In the genomic region with DNA sequence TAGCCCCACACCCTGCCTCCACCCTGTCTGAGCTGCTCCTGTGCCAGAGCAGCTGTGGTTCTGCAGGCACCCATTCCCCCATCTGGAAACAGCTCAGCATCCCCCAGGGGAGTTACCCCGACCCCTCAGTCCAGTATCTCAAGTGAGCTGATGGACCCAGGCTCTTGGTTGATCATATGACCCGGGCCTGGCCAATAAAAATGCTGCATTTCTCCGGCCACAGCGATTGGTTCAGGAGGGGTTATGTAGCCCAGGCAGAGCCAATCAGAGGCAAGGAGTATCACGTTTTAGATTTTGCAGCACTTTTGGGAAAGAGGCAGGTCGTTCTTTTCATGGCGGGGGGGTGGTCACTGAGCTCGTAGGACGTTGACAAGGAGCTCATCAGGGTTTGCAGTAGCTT, we compare ENCODE assay signal across 22 cellular contexts.
"Had no signal": no experiment of that assay in that cellular context is flagged by ENCODE, and none has a peak within 500 bp of the region (broad histone marks: within the 10 kb centered on the region; RNA-seq: fewer than 3 reads in every experiment).

No MANE protein-coding gene starts in this region.

- DNase-seq: colonic mucosa; cortex of kidney; effector CD8-positive, alpha-beta T cell; effector memory CD8-positive, alpha-beta T cell; endodermal cell; erythroblast; esophagus squamous epithelium; foreskin fibroblast; foreskin melanocyte; gastrocnemius medialis; glutamatergic neuron; head of caudate nucleus; heart right ventricle; hippocampal formation; left cardiac atrium; left lung; left ventricle myocardium superior; lower lobe of right lung; mesenchymal stem cell; mucosa of descending colon had no signal

- H3K27me3 ChIP-seq: colonic mucosa, gastrocnemius medialis, left lung had no signal

- H3K36me3 ChIP-seq: colonic mucosa, esophagus squamous epithelium, gastrocnemius medialis, heart right ventricle, left lung, lower lobe of right lung had no signal

- H3K27ac ChIP-seq: colonic mucosa, epithelial cell of prostate, esophagus squamous epithelium, gastrocnemius medialis, heart right ventricle, left lung, lower lobe of right lung had no signal

- H3K4me1 ChIP-seq: colonic mucosa, esophagus squamous epithelium, gastrocnemius medialis, heart right ventricle, left lung, lower lobe of right lung had no signal

- ATAC-seq: effector memory CD8-positive, alpha-beta T cell; esophagus mucosa; gastrocnemius medialis; heart right ventricle; left cardiac atrium; left lung; left ventricle myocardium superior; lower lobe of right lung; mucosa of descending colon had no signal

- H3K9me3 ChIP-seq: colonic mucosa, esophagus squamous epithelium, gastrocnemius medialis, heart right ventricle, left lung, lower lobe of right lung, mucosa of descending colon had no signal

- H3K4me3 ChIP-seq: colonic mucosa, esophagus squamous epithelium, gastrocnemius medialis, heart right ventricle, left lung, lower lobe of right lung, mucosa of descending colon had no signal
